In the genomic region with DNA sequence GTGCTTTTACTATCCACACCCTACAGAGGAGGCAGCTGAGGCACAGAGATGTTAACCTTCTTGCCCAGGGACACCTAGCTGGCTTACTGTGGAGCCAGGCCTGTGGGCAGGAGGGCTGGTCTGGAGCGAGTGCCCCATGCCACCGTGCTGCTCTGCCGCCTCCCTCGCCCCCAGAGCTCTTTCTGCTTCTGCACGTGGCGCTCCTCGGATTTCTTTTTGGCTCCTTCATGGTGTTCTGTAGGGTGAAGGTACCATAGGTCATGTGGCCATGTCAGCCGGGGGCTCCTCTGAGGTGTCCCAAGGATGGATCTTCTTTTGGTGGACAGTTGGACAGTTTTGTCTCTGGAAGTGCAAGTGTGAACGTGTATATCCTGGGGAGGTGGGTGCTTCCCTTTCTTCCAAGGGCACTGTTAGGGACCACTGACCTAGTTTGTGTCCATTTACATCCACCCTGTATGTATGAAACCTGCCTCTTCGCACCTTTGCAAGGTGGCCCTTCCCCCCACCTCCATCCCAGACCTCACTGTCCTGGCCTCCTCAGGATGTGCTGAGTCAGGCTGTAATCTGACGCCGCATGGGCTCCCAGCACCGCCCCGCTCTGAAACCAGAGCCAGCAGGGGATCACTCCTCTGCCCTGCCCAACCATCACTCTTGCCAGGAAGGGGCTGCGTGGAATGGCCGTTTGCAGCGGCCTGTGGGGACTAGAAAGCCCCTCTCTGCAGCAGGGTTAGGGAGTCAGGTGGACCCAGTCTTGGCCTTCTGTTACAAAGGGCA, we compare ENCODE assay signal across 8 cellular contexts. TPM values are rescaled to one million over a fixed set of nuclear protein-coding genes. Genes with fewer than 3 reads are reported as not detected.
A peak's percentile ranks its signal among the peaks of the same experiment; 100 is the strongest.
DNase-seq lines count a peak whose midpoint lies in the region; ATAC-seq and TF ChIP-seq lines count a peak whose summit lies in the region.

No MANE protein-coding gene starts in this region.

- DNase-seq in Caco-2 = no peak
- peak; percentile 18 for DNase-seq in NCI-H2171 (lab: John Stamatoyannopoulos, UW)
- DNase-seq in epithelial cell of esophagus (ENCODE audit: low read depth) = peak; percentile 75
- no peak for DNase-seq in mesenteric fat pad (ENCODE audit: low spot score)
- DNase-seq in SIG-M5 (lab: John Stamatoyannopoulos, UW) = no peak
- DNase-seq in RPMI8226 = no peak

- H3K4me3 Mint-ChIP-seq in Caco-2 (ENCODE audit: unreplicated experiment) = no peak overlapping the region
- H3K4me3 Mint-ChIP-seq in nephron = peak overlapping the region in 2 of 3 experiments; percentile 39 to 54

- H3K9me3 ChIP-seq in Caco-2 = no peaks in the 10 kb centered on the region

- H3K4me1 Mint-ChIP-seq in Caco-2 (ENCODE audit: low read depth, unreplicated experiment) (peaks cover 7% of the 10 kb centered on the region), nephron (peaks cover 31% of the 10 kb centered on the region)

- TF ChIP-seq CTCF in Caco-2 (IDR thresholded peaks at IDR 0.05; ENCODE audit: insufficient read depth in 1 of 2, low read depth in 1 of 2, low read length in 1 of 2, severe bottlenecking in 1 of 2, unreplicated experiment in 1 of 2) = no peak
- no peak for TF ChIP-seq CTCF in epithelial cell of esophagus (IDR thresholded peaks at IDR 0.05; ENCODE audit: insufficient read depth, low read depth, low read length, missing control alignments)
- no peak for TF ChIP-seq CTCF in nephron (IDR thresholded peaks at IDR 0.05; ENCODE audit: unreplicated experiment in 3 of 3)

- no TSS peak for BruUV-seq in Caco-2 (replicated peaks; lab: Mats Ljungman, UMichigan)

- H3K27me3 Mint-ChIP-seq in Caco-2 (ENCODE audit: insufficient read depth, unreplicated experiment) (no peaks in the 10 kb centered on the region), nephron (ENCODE audit: low read depth) (peaks cover 3% of the 10 kb centered on the region)

- peaks cover 56% of the 10 kb centered on the region for H3K36me3 Mint-ChIP-seq in Caco-2 (ENCODE audit: insufficient read depth, unreplicated experiment)
- H3K36me3 Mint-ChIP-seq in nephron (ENCODE audit: low read depth) = peaks cover 38% of the 10 kb centered on the region

- no peaks in the 10 kb centered on the region for H3K4me1 ChIP-seq in Caco-2

- no peak for ATAC-seq in GM18517 (IDR thresholded peaks at IDR 0.05; ENCODE audit: unreplicated experiment)

- H3K9me3 Mint-ChIP-seq in Caco-2 (ENCODE audit: unreplicated experiment) = no peaks in the 10 kb centered on the region
- H3K9me3 Mint-ChIP-seq in nephron = no peaks in the 10 kb centered on the region

- no peak overlapping the region for H3K4me3 ChIP-seq in Caco-2 (ENCODE audit: low read depth, low read length)
- H3K4me3 ChIP-seq in epithelial cell of esophagus (ENCODE audit: low read length) = no peak overlapping the region

- CTCF ChIA-PET in Caco-2 (lab: Charles Lee) = no interaction called here

- H3K36me3 ChIP-seq in Caco-2 (ENCODE audit: control insufficient read depth, insufficient read depth, low read length) = no peaks in the 10 kb centered on the region; the same call in 1 of the 2 replicates

- peak overlapping the region; percentile 13 for H3K27ac Mint-ChIP-seq in Caco-2 (ENCODE audit: unreplicated experiment)
- H3K27ac Mint-ChIP-seq in nephron = peak overlapping the region; percentile 93 to 97 (median 96)

- POLR2A ChIA-PET in Caco-2 (lab: Charles Lee) = no interaction called here

- intact Hi-C loops in Caco-2 (cut with micrococcal nuclease; ENCODE audit: unreplicated experiment) = no loop called here

- no peaks in the 10 kb centered on the region for H3K27me3 ChIP-seq in Caco-2 (replicated peaks; ENCODE audit: control insufficient read depth, insufficient read depth, low read length)

RNA-seq across cellular contexts. Expression of gene POLR3H, which starts 31.7 kb away (rescaled TPM):
- 42.2 and 45.4 TPM in 2 replicates for total RNA-seq in Caco-2 (2022)
- total RNA-seq in mesenteric fat pad = 57.5 TPM

RNA-seq across cellular contexts. Expression of gene ACO2, which starts 43.7 kb away (rescaled TPM):
- total RNA-seq in Caco-2 (2022) = 90.5 and 95.5 TPM in 2 replicates
- total RNA-seq in mesenteric fat pad = 109 TPM

RNA-seq across cellular contexts. Expression of gene PHF5A, which starts 44.1 kb away (rescaled TPM):
- total RNA-seq in Caco-2 (2022) (75.4 and 78.6 TPM in 2 replicates), mesenteric fat pad (35.9 TPM)

RNA-seq across cellular contexts. Expression of gene CSDC2, which starts 48.2 kb away (rescaled TPM):
- total RNA-seq in Caco-2 (2022) (0.37 and 0.41 TPM in 2 replicates), mesenteric fat pad (1.7 TPM)

Comparison
In these comparisons a context has a peak if more than half of its experiments do, and no peak if none do; other contexts are left out.
1. DNase-seq: peak in NCI-H2171 (single experiment) and epithelial cell of esophagus (single experiment); none in Caco-2 (0 of 2), mesenteric fat pad (single experiment), SIG-M5 (single experiment) and RPMI8226 (single experiment).